8 cellular contexts compared by ENCODE assay signal in the genomic region with DNA sequence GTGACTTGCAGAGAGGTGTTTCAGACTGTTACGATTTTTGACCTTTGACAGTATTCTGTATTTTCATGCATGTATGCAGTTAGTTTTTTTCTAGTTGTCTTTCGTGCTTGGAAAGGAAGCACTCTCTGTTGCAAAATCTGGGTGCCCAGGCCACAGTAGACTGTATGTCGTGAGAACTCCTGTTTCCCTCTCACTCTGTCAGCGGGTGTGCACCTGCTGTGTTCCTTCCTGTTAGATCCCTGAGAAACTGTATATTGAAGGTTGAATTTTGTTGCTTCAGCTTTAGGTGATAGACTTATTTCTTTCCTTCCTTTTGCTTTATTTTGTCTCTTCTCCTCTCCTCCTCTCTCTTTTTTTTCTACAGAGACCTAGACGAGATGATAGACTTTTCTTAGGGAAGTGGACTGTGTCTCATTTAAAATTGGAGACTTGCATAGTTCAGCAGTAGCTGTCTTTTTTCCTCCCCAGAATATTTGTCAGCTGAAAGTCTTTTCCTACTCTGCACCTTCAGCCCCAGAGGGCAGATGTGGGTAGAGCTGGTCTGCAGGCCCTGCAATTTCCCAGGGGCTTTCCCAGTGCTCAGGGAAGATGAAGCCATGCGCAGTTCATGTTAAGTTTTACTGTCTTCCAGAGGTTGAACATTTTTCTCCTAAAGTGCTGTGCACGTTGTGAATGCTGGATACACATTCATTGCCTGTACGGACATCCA. TPM values are rescaled to one million over a fixed set of nuclear protein-coding genes. Genes with fewer than 3 reads are reported as not detected.
DNase-seq lines count a peak whose midpoint lies in the region; ATAC-seq, FAIRE-seq and TF ChIP-seq lines count a peak whose summit lies in the region.

No MANE protein-coding gene starts in this region.

- peak; percentile 51 for DNase-seq in activated CD8-positive, alpha-beta memory T cell treated with anti-CD3 and anti-CD28 coated beads, Interleukin-2, amount 10 ng/mL, durations not matched to agents 7 days and 5 days
- no peak for DNase-seq in activated CD8-positive, alpha-beta memory T cell treated with anti-CD3 and anti-CD28 coated beads for 24 hours
- DNase-seq in SJSA1 (ENCODE audit: low read depth in 1 of 2, low spot score in 2 of 2) (peak in 1 of 2 experiments; percentile 10), bronchial epithelial cell (ENCODE audit: low read depth) (no peak), lower lobe of right lung (no peak), AG08395 (ENCODE audit: low spot score) (no peak), HEK293T (ENCODE audit: extremely low spot score) (no peak)

- peak overlapping the region; percentile 64 to 69 for H3K9ac ChIP-seq in stomach smooth muscle (ENCODE audit: low read length in 2 of 2)

- peaks cover 60% of the 10 kb centered on the region for H3K4me1 Mint-ChIP-seq in activated CD8-positive, alpha-beta memory T cell treated with anti-CD3 and anti-CD28 coated beads, Interleukin-2, amount 10 ng/mL, durations not matched to agents 7 days and 5 days

- peaks cover 18% of the 10 kb centered on the region for H3K36me3 ChIP-seq in SJSA1
- no peaks in the 10 kb centered on the region for H3K36me3 ChIP-seq in bronchial epithelial cell (ENCODE audit: control insufficient read depth, insufficient read depth, low read length)
- no peaks in the 10 kb centered on the region for H3K36me3 ChIP-seq in lower lobe of right lung
- H3K36me3 ChIP-seq in stomach smooth muscle (ENCODE audit: control insufficient read depth in 2 of 2, insufficient read depth in 2 of 2, low read length in 2 of 2), result no peaks in the 10 kb centered on the region

- H3K9me3 Mint-ChIP-seq in activated CD8-positive, alpha-beta memory T cell treated with anti-CD3 and anti-CD28 coated beads, Interleukin-2, amount 10 ng/mL, durations not matched to agents 7 days and 5 days (ENCODE audit: low read depth), result no peaks in the 10 kb centered on the region

- H3K9me3 ChIP-seq in SJSA1 (replicated peaks) (no peaks in the 10 kb centered on the region; the same call in 1 of the 2 replicates), lower lobe of right lung (no peaks in the 10 kb centered on the region), stomach smooth muscle (ENCODE audit: control insufficient read depth in 2 of 2, low read length in 2 of 2) (no peaks in the 10 kb centered on the region)

- H3K27me3 ChIP-seq in SJSA1 (replicated peaks) (no peaks in the 10 kb centered on the region), bronchial epithelial cell (ENCODE audit: control insufficient read depth, insufficient read depth, low read length) (no peaks in the 10 kb centered on the region), lower lobe of right lung (ENCODE audit: low read depth) (no peaks in the 10 kb centered on the region), stomach smooth muscle (ENCODE audit: control insufficient read depth in 1 of 2, insufficient read depth in 2 of 2, low read length in 2 of 2) (no peaks in the 10 kb centered on the region)

- H3K36me3 Mint-ChIP-seq in activated CD8-positive, alpha-beta memory T cell treated with anti-CD3 and anti-CD28 coated beads, Interleukin-2, amount 10 ng/mL, durations not matched to agents 7 days and 5 days, result peaks cover 16% of the 10 kb centered on the region

- H3K4me3 ChIP-seq in SJSA1, result peak overlapping the region; percentile 100
- H3K4me3 ChIP-seq in bronchial epithelial cell (ENCODE audit: low read depth, low read length), result peak overlapping the region; percentile 83
- peak overlapping the region; percentile 90 for H3K4me3 ChIP-seq in lower lobe of right lung
- peak overlapping the region; percentile 66 to 79 for H3K4me3 ChIP-seq in stomach smooth muscle (ENCODE audit: low read length in 2 of 2)

- no peak for FAIRE-seq in bronchial epithelial cell (lab: Jason Lieb, UNC)

- H3K4me3 Mint-ChIP-seq in activated CD8-positive, alpha-beta memory T cell treated with anti-CD3 and anti-CD28 coated beads, Interleukin-2, amount 10 ng/mL, durations not matched to agents 7 days and 5 days, result peak overlapping the region; percentile 97

- peaks cover 22% of the 10 kb centered on the region for H3K4me1 ChIP-seq in SJSA1 (replicated peaks)
- peaks cover 56% of the 10 kb centered on the region for H3K4me1 ChIP-seq in lower lobe of right lung
- H3K4me1 ChIP-seq in stomach smooth muscle (ENCODE audit: control insufficient read depth, insufficient read depth, low read length), result peaks cover 14% of the 10 kb centered on the region

- H3K27ac Mint-ChIP-seq in activated CD8-positive, alpha-beta memory T cell treated with anti-CD3 and anti-CD28 coated beads, Interleukin-2, amount 10 ng/mL, durations not matched to agents 7 days and 5 days, result peak overlapping the region; percentile 89

- no peak for ATAC-seq in activated CD8-positive, alpha-beta memory T cell treated with anti-CD3 and anti-CD28 coated beads, Interleukin-2, amount 10 ng/mL, durations not matched to agents 7 days and 5 days
- no peak for ATAC-seq in lower lobe of right lung

- intact Hi-C loops in lower lobe of right lung (cut with DNase I), result no loop called here

- POLR2A ChIA-PET in HEK293T (lab: Yijun Ruan, JAX), result no interaction called here

- no peaks in the 10 kb centered on the region for H3K27me3 Mint-ChIP-seq in activated CD8-positive, alpha-beta memory T cell treated with anti-CD3 and anti-CD28 coated beads, Interleukin-2, amount 10 ng/mL, durations not matched to agents 7 days and 5 days

- H3K27ac ChIP-seq in SJSA1 (0 out of 2 replicates have a peak overlapping the region, but pooled peaks have one; percentile 93), lower lobe of right lung (peak overlapping the region; percentile 98), stomach smooth muscle (ENCODE audit: low read length) (peak overlapping the region; percentile 60)

- TF ChIP-seq CTCF in bronchial epithelial cell (IDR thresholded peaks at IDR 0.05; ENCODE audit: insufficient read depth, low read length, severe bottlenecking) (no peak), lower lobe of right lung (IDR thresholded peaks at IDR 0.05) (no peak)

- CTCF ChIA-PET in activated CD8-positive, alpha-beta memory T cell treated with anti-CD3 and anti-CD28 coated beads, Interleukin-2, amount 10 ng/mL, durations not matched to agents 7 days and 5 days (lab: Charles Lee), result interaction anchor here (0.9 to 2.5 kb wide), 8 partner anchors 15 to 284 kb away, joined by 3 to 19 read pairs (median 4); no protein-coding TSS in a partner anchor
- CTCF ChIA-PET in HEK293T (lab: Yijun Ruan, JAX), result interaction anchor here (0.5 to 1.3 kb wide), 2 partner anchors 38 to 41 kb away, joined by 3 read pairs; no protein-coding TSS in a partner anchor

TF ChIP-seq in HEK293T, 16 proteins besides CTCF, POLR2A, EP300 and RAD21:
- TF ChIP-seq HDGF (IDR thresholded peaks at IDR 0.05; ENCODE audit: borderline replicate concordance) (no peak), SP1 (IDR thresholded peaks at IDR 0.05) (no peak), LEF1 (IDR thresholded peaks at IDR 0.05; ENCODE audit: borderline replicate concordance) (no peak), BHLHE40 (IDR thresholded peaks at IDR 0.05; ENCODE audit: borderline replicate concordance) (no peak), L3MBTL2 (conservative IDR thresholded peaks at IDR 0.05) (no peak), TARDBP (IDR thresholded peaks at IDR 0.05) (no peak), ELF4 (IDR thresholded peaks at IDR 0.05) (no peak), ARNT (IDR thresholded peaks at IDR 0.05) (no peak), CTBP1 (IDR thresholded peaks at IDR 0.05; ENCODE audit: borderline replicate concordance) (no peak), FOXA1 (IDR thresholded peaks at IDR 0.05) (no peak)
- TF ChIP-seq, protein P1, sequence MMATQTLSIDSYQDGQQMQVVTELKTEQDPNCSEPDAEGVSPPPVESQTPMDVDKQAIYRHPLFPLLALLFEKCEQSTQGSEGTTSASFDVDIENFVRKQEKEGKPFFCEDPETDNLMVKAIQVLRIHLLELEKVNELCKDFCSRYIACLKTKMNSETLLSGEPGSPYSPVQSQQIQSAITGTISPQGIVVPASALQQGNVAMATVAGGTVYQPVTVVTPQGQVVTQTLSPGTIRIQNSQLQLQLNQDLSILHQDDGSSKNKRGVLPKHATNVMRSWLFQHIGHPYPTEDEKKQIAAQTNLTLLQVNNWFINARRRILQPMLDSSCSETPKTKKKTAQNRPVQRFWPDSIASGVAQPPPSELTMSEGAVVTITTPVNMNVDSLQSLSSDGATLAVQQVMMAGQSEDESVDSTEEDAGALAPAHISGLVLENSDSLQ (IDR thresholded peaks at IDR 0.05), result no peak

RNA-seq across cellular contexts. Expression of a gene that starts 1.4 kb away (rescaled TPM):
- total RNA-seq in activated CD8-positive, alpha-beta memory T cell treated with anti-CD3 and anti-CD28 coated beads, Interleukin-2, amount 10 ng/mL, durations not matched to agents 7 days and 5 days, result 10 to 100 TPM; 71.5 to 71.7 TPM
- 29.1 and 30.2 TPM in 2 replicates for total RNA-seq in SJSA1 (2014; rRNA removed; shearing (Covaris generic))
- total RNA-seq in bronchial epithelial cell (16.8 and 21.6 TPM in 2 replicates), lower lobe of right lung (47.4 TPM)
